Comparison of ENCODE assay signal across 28 cellular contexts in genomic region chr3:60186359-60186758, GRCh38.
"Had no signal": no experiment of that assay in that cellular context is flagged by ENCODE, and none has a peak within 500 bp of the region (broad histone marks: within the 10 kb centered on the region; RNA-seq: fewer than 3 reads in every experiment).

No MANE protein-coding gene starts in this region.

- H3K9me3 ChIP-seq: esophagus muscularis mucosa, gastroesophageal sphincter, heart right ventricle, left lung, mucosa of descending colon, right lobe of liver, testis, tibial artery had no signal

- ATAC-seq: foreskin keratinocyte; gastroesophageal sphincter; heart right ventricle; left cardiac atrium; left lung; mucosa of descending colon; natural killer cell treated with Interleukin-12 subunit alpha and Interleukin-12 subunit beta and Interleukin-15 and Interleukin-18, amount 100 ng/mL, for 72 hours; right lobe of liver had no signal

- H3K4me3 ChIP-seq: coronary artery, esophagus muscularis mucosa, gastroesophageal sphincter, heart right ventricle, left lung, mucosa of descending colon, right lobe of liver, testis, tibial artery had no signal

- H3K4me1 ChIP-seq: esophagus muscularis mucosa, foreskin keratinocyte, gastroesophageal sphincter, left lung, parathyroid adenoma, right lobe of liver, testis had no signal

- H3K27me3 ChIP-seq: esophagus muscularis mucosa, foreskin keratinocyte, gastroesophageal sphincter, heart right ventricle, left lung, right lobe of liver, testis, tibial artery had no signal

- H3K9ac ChIP-seq: parathyroid adenoma had no signal

- DNase-seq: dermis blood vessel endothelial cell; effector memory CD4-positive, alpha-beta T cell; foreskin keratinocyte; glutamatergic neuron; heart right ventricle; hippocampal formation; left cardiac atrium; left lung; mesenchymal stem cell; mucosa of descending colon; naive B cell; right lobe of liver; small intestine; stimulated activated CD4-positive, alpha-beta T cell treated with anti-CD3 and anti-CD28 coated beads, Interleukin-15, amount 100 ng/mL, for 24 hours; stimulated activated CD4-positive, alpha-beta T cell treated with anti-CD3 and anti-CD28 coated beads, Interleukin-2, amount 100 ng/mL, for 48 hours; stimulated activated naive CD4-positive, alpha-beta T cell; substantia nigra; testis; tibial artery had no signal

- H3K36me3 ChIP-seq: esophagus muscularis mucosa, gastroesophageal sphincter, heart right ventricle, left lung, right lobe of liver, tibial artery had no signal

- H3K9me3 Mint-ChIP-seq: naive B cell; natural killer cell treated with Interleukin-12 subunit alpha and Interleukin-12 subunit beta and Interleukin-15 and Interleukin-18, amount 100 ng/mL, for 72 hours; neural crest cell; type B pancreatic cell had no signal

- H3K27ac ChIP-seq: coronary artery, esophagus muscularis mucosa, foreskin keratinocyte, gastroesophageal sphincter, heart right ventricle, left lung, parathyroid adenoma, right lobe of liver, testis, tibial artery had no signal

- H3K36me3 Mint-ChIP-seq: naive B cell; natural killer cell treated with Interleukin-12 subunit alpha and Interleukin-12 subunit beta and Interleukin-15 and Interleukin-18, amount 100 ng/mL, for 72 hours; type B pancreatic cell had no signal

- H3K27ac Mint-ChIP-seq: mesothelial cell of epicardium; naive B cell; natural killer cell treated with Interleukin-12 subunit alpha and Interleukin-12 subunit beta and Interleukin-15 and Interleukin-18, amount 100 ng/mL, for 72 hours; progenitor cell of endocrine pancreas; type B pancreatic cell had no signal

- H3K27me3 Mint-ChIP-seq: natural killer cell treated with Interleukin-12 subunit alpha and Interleukin-12 subunit beta and Interleukin-15 and Interleukin-18, amount 100 ng/mL, for 72 hours; progenitor cell of endocrine pancreas had no signal

- H3K4me3 Mint-ChIP-seq: mesothelial cell of epicardium; naive B cell; natural killer cell treated with Interleukin-12 subunit alpha and Interleukin-12 subunit beta and Interleukin-15 and Interleukin-18, amount 100 ng/mL, for 72 hours; neural crest cell; type B pancreatic cell had no signal

- H2AFZ ChIP-seq: parathyroid adenoma had no signal
